In the genomic region with DNA sequence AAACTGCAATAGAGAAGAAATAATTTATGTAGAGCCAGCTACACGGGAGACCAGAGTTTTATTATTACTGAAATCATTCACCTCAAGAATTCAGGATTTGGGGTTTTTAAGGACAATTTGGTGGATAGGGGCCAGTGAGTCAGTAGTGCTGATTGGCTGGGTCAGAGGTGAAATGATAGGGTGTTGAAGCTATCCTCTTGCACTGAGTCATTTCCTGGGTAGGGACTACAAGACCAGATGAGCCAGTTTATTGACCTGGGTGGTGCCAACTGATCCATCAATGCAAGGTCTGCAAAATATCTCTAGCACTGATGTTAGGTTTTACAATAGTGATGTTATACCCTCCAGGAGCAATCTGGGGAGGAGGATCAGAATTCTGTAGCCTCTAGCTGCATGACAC, we compare ENCODE assay signal across 27 cellular contexts.
DNase-seq lines count a peak whose midpoint lies in the region; ATAC-seq and TF ChIP-seq lines count a peak whose summit lies in the region.
"Had no signal": no experiment of that assay in that cellular context is flagged by ENCODE, and none has a peak within 500 bp of the region (broad histone marks: within the 10 kb centered on the region; RNA-seq: fewer than 3 reads in every experiment).

No MANE protein-coding gene starts in this region.

- intact Hi-C loops in Calu3 (cut with micrococcal nuclease; ENCODE audit: unreplicated experiment) = no loop called here

- DNase-seq in Calu3 = peak; percentile 42
- DNase-seq in HS-5 (ENCODE audit: low read depth) = peak; percentile 80
- DNase-seq in RWPE2 (ENCODE audit: low spot score) = no peak
- no peak for DNase-seq in glutamatergic neuron
- DNase-seq in NCI-H510A treated with DMSO at 0.1 percent for 48 hours (lab: John Stamatoyannopoulos, UW) = no peak
- DNase-seq in right atrium auricular region (ENCODE audit: low spot score) = no peak
- no peak for DNase-seq in anterior cingulate cortex (lab: John Stamatoyannopoulos, UW)
- DNase-seq: ACHN; activated CD4-positive, alpha-beta memory T cell treated with anti-CD3 and anti-CD28 coated beads for 36 hours; activated naive CD4-positive, alpha-beta T cell treated with anti-CD3 and anti-CD28 coated beads, Interleukin-2, amount 50 U/mL, for 16 hours; activated T-cell treated with anti-CD3 and anti-CD28 coated beads for 4 hours; DMS 273 treated with DMSO at 0.1 percent for 48 hours; effector memory CD4-positive, alpha-beta T cell; H9; left colon; midbrain; MM.1S; NCI-H1694; NCI-H446; psoas muscle; Right ventricle myocardium superior; spleen; T-helper 1 cell; uterus had no signal

- H3K36me3 Mint-ChIP-seq in Calu3 (ENCODE audit: insufficient read depth, unreplicated experiment) (no peaks in the 10 kb centered on the region), glutamatergic neuron (ENCODE audit: unreplicated experiment) (no peaks in the 10 kb centered on the region)
- H3K36me3 Mint-ChIP-seq: activated CD4-positive, alpha-beta memory T cell treated with anti-CD3 and anti-CD28 coated beads for 36 hours had no signal

- no peak overlapping the region for H3K4me3 ChIP-seq in RWPE2 (ENCODE audit: severe bottlenecking)
- no peak overlapping the region for H3K4me3 ChIP-seq in right atrium auricular region
- H3K4me3 ChIP-seq: psoas muscle, spleen, uterus had no signal

- H3K9me3 ChIP-seq in RWPE2 (ENCODE audit: severe bottlenecking) (no peaks in the 10 kb centered on the region), right atrium auricular region (no peaks in the 10 kb centered on the region)
- H3K9me3 ChIP-seq: psoas muscle, spleen, uterus had no signal

- H3K27ac Mint-ChIP-seq in Calu3 (ENCODE audit: unreplicated experiment) = no peak overlapping the region
- H3K27ac Mint-ChIP-seq in glutamatergic neuron (ENCODE audit: unreplicated experiment) = peak overlapping the region; percentile 62
- H3K27ac Mint-ChIP-seq: activated CD4-positive, alpha-beta memory T cell treated with anti-CD3 and anti-CD28 coated beads for 36 hours; H9 had no signal

- no peak overlapping the region for H3K4me3 Mint-ChIP-seq in Calu3 (ENCODE audit: low read depth, unreplicated experiment)
- H3K4me3 Mint-ChIP-seq in glutamatergic neuron (ENCODE audit: unreplicated experiment) = no peak overlapping the region
- H3K4me3 Mint-ChIP-seq: activated CD4-positive, alpha-beta memory T cell treated with anti-CD3 and anti-CD28 coated beads for 36 hours; H9 had no signal

- TF ChIP-seq CTCF in Calu3 (IDR thresholded peaks at IDR 0.05; ENCODE audit: unreplicated experiment) = no peak
- no peak for TF ChIP-seq CTCF in RWPE2 (IDR thresholded peaks at IDR 0.05; ENCODE audit: poor library complexity, severe bottlenecking)
- no peak for TF ChIP-seq CTCF in glutamatergic neuron (IDR thresholded peaks at IDR 0.05; ENCODE audit: partially characterized antibody, unreplicated experiment)
- no peak for TF ChIP-seq CTCF in right atrium auricular region (IDR thresholded peaks at IDR 0.05)

- no peaks in the 10 kb centered on the region for H3K27me3 Mint-ChIP-seq in Calu3 (ENCODE audit: unreplicated experiment)
- H3K27me3 Mint-ChIP-seq in glutamatergic neuron (ENCODE audit: unreplicated experiment) = no peaks in the 10 kb centered on the region

- H3K9me3 Mint-ChIP-seq in Calu3 (ENCODE audit: low read depth, unreplicated experiment) = peaks cover 2% of the 10 kb centered on the region
- no peaks in the 10 kb centered on the region for H3K9me3 Mint-ChIP-seq in glutamatergic neuron (ENCODE audit: unreplicated experiment)
- H3K9me3 Mint-ChIP-seq: activated CD4-positive, alpha-beta memory T cell treated with anti-CD3 and anti-CD28 coated beads for 36 hours had no signal

- H3K36me3 ChIP-seq in RWPE2 (ENCODE audit: low read depth) (no peaks in the 10 kb centered on the region), right atrium auricular region (no peaks in the 10 kb centered on the region)
- H3K36me3 ChIP-seq: spleen, uterus had no signal

- no TSS peak for BruUV-seq in Calu3 (replicated peaks; lab: Mats Ljungman, UMichigan)

- CTCF ChIA-PET in Calu3 (lab: Charles Lee) = no interaction called here

- H3K27me3 ChIP-seq in RWPE2 (ENCODE audit: insufficient read depth, poor library complexity, severe bottlenecking) (no peaks in the 10 kb centered on the region), right atrium auricular region (no peaks in the 10 kb centered on the region)
- H3K27me3 ChIP-seq: spleen, uterus had no signal

- H3K4me1 Mint-ChIP-seq in Calu3 (ENCODE audit: low read depth, unreplicated experiment) (peaks cover 15% of the 10 kb centered on the region), glutamatergic neuron (ENCODE audit: low read depth, unreplicated experiment) (peaks cover 13% of the 10 kb centered on the region)
- H3K4me1 Mint-ChIP-seq: H9 had no signal

- peak; percentile 76 for ATAC-seq in RWPE2 (ENCODE audit: low read depth)
- no peak for ATAC-seq in GM21576 (IDR thresholded peaks at IDR 0.05; ENCODE audit: unreplicated experiment)
- ATAC-seq: left colon, psoas muscle had no signal

- H3K27ac ChIP-seq in RWPE2 (ENCODE audit: poor library complexity, severe bottlenecking) = peak overlapping the region; percentile 48
- H3K27ac ChIP-seq in right atrium auricular region = no peak overlapping the region
- H3K27ac ChIP-seq: C4-2B, psoas muscle, spleen, uterus, VCaP had no signal

- H3K4me1 ChIP-seq in RWPE2 (ENCODE audit: insufficient read depth, poor library complexity, severe bottlenecking) (peaks cover 12% of the 10 kb centered on the region), right atrium auricular region (no peaks in the 10 kb centered on the region)
- H3K4me1 ChIP-seq: psoas muscle, spleen, uterus had no signal

Comparison
In these comparisons a context has a peak if more than half of its experiments do, and no peak if none do; other contexts are left out.
1. DNase-seq: peak in Calu3 (single experiment) and HS-5 (single experiment); none in RWPE2 (single experiment), glutamatergic neuron (single experiment), NCI-H510A treated with DMSO at 0.1 percent for 48 hours (single experiment), right atrium auricular region (single experiment) and anterior cingulate cortex (0 of 58).